Comparison of ENCODE assay signal across 8 cellular contexts in the genomic region with DNA sequence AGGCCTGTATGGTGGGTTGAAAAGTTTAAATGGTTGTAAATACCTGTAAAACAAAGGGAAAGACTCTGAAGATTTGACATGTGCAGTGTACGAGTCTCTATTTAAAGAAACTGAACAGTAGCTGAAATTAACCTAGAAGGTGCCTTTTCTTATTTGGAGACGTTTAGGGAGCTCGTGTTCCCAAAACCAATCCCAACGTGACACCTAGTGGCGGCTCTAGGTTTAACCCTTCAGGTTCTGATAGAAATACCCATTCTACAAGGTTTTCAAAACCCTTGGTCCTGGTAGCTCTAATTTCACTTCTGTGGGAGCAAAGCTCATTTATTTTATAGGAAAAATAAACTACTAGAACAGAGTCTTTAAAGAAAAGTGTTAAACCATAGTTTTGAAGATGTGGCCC.
DNase-seq lines count a peak whose midpoint lies in the region; ATAC-seq and TF ChIP-seq lines count a peak whose summit lies in the region.

No MANE protein-coding gene starts in this region.

- TF ChIP-seq CTCF in Caco-2 (IDR thresholded peaks at IDR 0.05; ENCODE audit: insufficient read depth in 1 of 2, low read depth in 1 of 2, low read length in 1 of 2, severe bottlenecking in 1 of 2, unreplicated experiment in 1 of 2) (peak; percentile 73 to 75), GM20000 (IDR thresholded peaks at IDR 0.05; ENCODE audit: extremely low read depth, missing control alignments) (no peak), cardiac fibroblast (IDR thresholded peaks at IDR 0.05; ENCODE audit: low read depth, low read length) (peak; percentile 7)

- peak; percentile 47 to 65 for DNase-seq in Caco-2
- peak; percentile 27 for DNase-seq in GM20000 (ENCODE audit: low spot score)
- DNase-seq in NCI-H146 (lab: John Stamatoyannopoulos, UW), result peak; percentile 32
- peak; percentile 3 to 10 for DNase-seq in cardiac fibroblast (ENCODE audit: low read depth in 2 of 2)
- peak; percentile 56 for DNase-seq in pons (ENCODE audit: low spot score)
- DNase-seq in CD8-positive, alpha-beta memory T cell, result no peak
- DNase-seq in activated CD8-positive, alpha-beta memory T cell treated with anti-CD3 and anti-CD28 coated beads for 24 hours, result no peak

- H3K4me3 ChIP-seq in Caco-2 (ENCODE audit: low read depth, low read length) (no peak overlapping the region), cardiac fibroblast (replicated peaks in 1 of 2; ENCODE audit: low read depth in 2 of 2, low read length in 2 of 2) (no peak overlapping the region)
- no peak overlapping the region for H3K4me3 ChIP-seq in CD8-positive, alpha-beta memory T cell (ENCODE audit: low read length)

- CTCF ChIA-PET in Caco-2 (lab: Charles Lee), result interaction anchor here (0.8 to 1.1 kb wide), 3 partner anchors 26 to 894 kb away, joined by 4 to 7 read pairs (median 6); no protein-coding TSS in a partner anchor
- CTCF ChIA-PET in CD8-positive, alpha-beta memory T cell (lab: Charles Lee), result no interaction called here

- H3K27ac ChIP-seq in CD8-positive, alpha-beta memory T cell (ENCODE audit: low read depth, low read length), result no peak overlapping the region

- H3K36me3 ChIP-seq in Caco-2 (ENCODE audit: control insufficient read depth, insufficient read depth, low read length), result no peaks in the 10 kb centered on the region
- H3K36me3 ChIP-seq in CD8-positive, alpha-beta memory T cell (ENCODE audit: insufficient read depth, low read length), result no peaks in the 10 kb centered on the region

- POLR2A ChIA-PET in Caco-2 (lab: Charles Lee), result no interaction called here
- POLR2A ChIA-PET in CD8-positive, alpha-beta memory T cell (lab: Charles Lee), result no interaction called here

- no peak overlapping the region for H3K27ac Mint-ChIP-seq in Caco-2 (ENCODE audit: unreplicated experiment)
- H3K27ac Mint-ChIP-seq in CD8-positive, alpha-beta memory T cell, result no peak overlapping the region

- no TSS peak for BruUV-seq in Caco-2 (replicated peaks; lab: Mats Ljungman, UMichigan)

- H3K9me3 ChIP-seq in Caco-2, result no peaks in the 10 kb centered on the region
- H3K9me3 ChIP-seq in CD8-positive, alpha-beta memory T cell (ENCODE audit: low read length), result no peaks in the 10 kb centered on the region

- H3K9me3 Mint-ChIP-seq in Caco-2 (ENCODE audit: unreplicated experiment), result no peaks in the 10 kb centered on the region
- peaks cover 6 to 49% (median 19%) of the 10 kb centered on the region in 5 donors for H3K9me3 Mint-ChIP-seq in CD8-positive, alpha-beta memory T cell

- no peaks in the 10 kb centered on the region for H3K36me3 Mint-ChIP-seq in Caco-2 (ENCODE audit: insufficient read depth, unreplicated experiment)
- peaks cover 0 to 2% (median 0%) of the 10 kb centered on the region in 3 donors for H3K36me3 Mint-ChIP-seq in CD8-positive, alpha-beta memory T cell

- no peak overlapping the region for H3K4me3 Mint-ChIP-seq in Caco-2 (ENCODE audit: unreplicated experiment)
- no peak overlapping the region for H3K4me3 Mint-ChIP-seq in CD8-positive, alpha-beta memory T cell

- no peaks in the 10 kb centered on the region for H3K4me1 Mint-ChIP-seq in Caco-2 (ENCODE audit: low read depth, unreplicated experiment)
- no peaks in the 10 kb centered on the region for H3K4me1 Mint-ChIP-seq in CD8-positive, alpha-beta memory T cell

- H3K27me3 Mint-ChIP-seq in Caco-2 (ENCODE audit: insufficient read depth, unreplicated experiment), result peaks cover 3% of the 10 kb centered on the region
- H3K27me3 Mint-ChIP-seq in CD8-positive, alpha-beta memory T cell, result no peaks in the 10 kb centered on the region

- H3K27me3 ChIP-seq in Caco-2 (replicated peaks; ENCODE audit: control insufficient read depth, insufficient read depth, low read length), result no peaks in the 10 kb centered on the region
- H3K27me3 ChIP-seq in CD8-positive, alpha-beta memory T cell (ENCODE audit: insufficient read depth, low read length, poor library complexity, severe bottlenecking), result no peaks in the 10 kb centered on the region

- intact Hi-C loops in Caco-2 (cut with micrococcal nuclease; ENCODE audit: unreplicated experiment), result loop anchor here (1.0 to 2.0 kb wide), 6 partner anchors 230 to 894 kb away; no protein-coding TSS in a partner anchor

- ATAC-seq in HG03108 (IDR thresholded peaks at IDR 0.05; ENCODE audit: unreplicated experiment), result no peak

- H3K4me1 ChIP-seq in Caco-2, result no peaks in the 10 kb centered on the region
- H3K4me1 ChIP-seq in CD8-positive, alpha-beta memory T cell (ENCODE audit: insufficient read depth, low read length), result no peaks in the 10 kb centered on the region

Comparison
In these comparisons a context has a peak if more than half of its experiments do, and no peak if none do; other contexts are left out.
1. DNase-seq: peak in Caco-2 (2 of 2), GM20000 (single experiment), NCI-H146 (single experiment), cardiac fibroblast (2 of 2) and pons (single experiment); none in CD8-positive, alpha-beta memory T cell (0 of 5) and activated CD8-positive, alpha-beta memory T cell treated with anti-CD3 and anti-CD28 coated beads for 24 hours (single experiment).